16 cellular contexts compared by ENCODE assay signal in genomic region chr13:24076124-24076523, GRCh38.
DNase-seq lines count a peak whose midpoint lies in the region; ATAC-seq, FAIRE-seq and TF ChIP-seq lines count a peak whose summit lies in the region.
"Had no signal": no experiment of that assay in that cellular context is flagged by ENCODE, and none has a peak within 500 bp of the region (broad histone marks: within the 10 kb centered on the region; RNA-seq: fewer than 3 reads in every experiment).

No MANE protein-coding gene starts in this region.

- H3K4me3 ChIP-seq in astrocyte (ENCODE audit: insufficient read depth, low read depth, low read length) (no peak overlapping the region), small intestine (ENCODE audit: low read depth in 1 of 2, low read length in 2 of 2) (peak overlapping the region in 1 of 2 donors; percentile 21), BE2C (ENCODE audit: low read depth, low read length) (no peak overlapping the region)

- H3K27me3 ChIP-seq in astrocyte (ENCODE audit: insufficient read depth, low read length) (no peaks in the 10 kb centered on the region), small intestine (ENCODE audit: control insufficient read depth in 2 of 2, insufficient read depth in 2 of 2, low read length in 2 of 2) (no peaks in the 10 kb centered on the region), BE2C (no peaks in the 10 kb centered on the region)

- H3K9me3 ChIP-seq in astrocyte (ENCODE audit: insufficient read depth, low read depth, low read length) (no peaks in the 10 kb centered on the region), small intestine (ENCODE audit: control insufficient read depth, low read depth) (no peaks in the 10 kb centered on the region), BE2C (no peaks in the 10 kb centered on the region)

- no peak for FAIRE-seq in astrocyte (lab: Jason Lieb, UNC)
- no peak for FAIRE-seq in small intestine (lab: Jason Lieb, UNC)
- FAIRE-seq: keratinocyte had no signal

- TF ChIP-seq CTCF in astrocyte (IDR thresholded peaks at IDR 0.05; ENCODE audit: insufficient read depth, low read depth, low read length) (no peak), BE2C (IDR thresholded peaks at IDR 0.05; ENCODE audit: low read depth, low read length) (no peak)

- H3K4me1 ChIP-seq in astrocyte (ENCODE audit: insufficient read depth, low read length): no peaks in the 10 kb centered on the region
- peaks cover 0 to 5% of the 10 kb centered on the region in 2 donors for H3K4me1 ChIP-seq in small intestine (ENCODE audit: control insufficient read depth in 2 of 2, insufficient read depth in 1 of 2, low read depth in 1 of 2, low read length in 1 of 2)
- H3K4me1 ChIP-seq in BE2C: no peaks in the 10 kb centered on the region

- H3K4me2 ChIP-seq in astrocyte (ENCODE audit: low read length): peak overlapping the region; percentile 11

- H3K27me3 Mint-ChIP-seq in astrocyte (ENCODE audit: low read depth, unreplicated experiment): no peaks in the 10 kb centered on the region

- H3K4me1 Mint-ChIP-seq in astrocyte (ENCODE audit: low read depth, unreplicated experiment): peaks cover 11% of the 10 kb centered on the region

- H3K9ac ChIP-seq in astrocyte (ENCODE audit: low read length): no peak overlapping the region

- H3K4me3 Mint-ChIP-seq in astrocyte (ENCODE audit: unreplicated experiment): no peak overlapping the region
- H3K4me3 Mint-ChIP-seq: activated CD4-positive, alpha-beta T cell treated with anti-CD3 and anti-CD28 coated beads, Interleukin-2, amount 10 ng/mL, durations not matched to agents 24 days and 14 days; CD4-positive, alpha-beta memory T cell had no signal

- no peaks in the 10 kb centered on the region for H4K20me1 ChIP-seq in astrocyte (ENCODE audit: insufficient read depth, low read length)

- no peak overlapping the region for H3K27ac Mint-ChIP-seq in astrocyte (ENCODE audit: unreplicated experiment)
- H3K27ac Mint-ChIP-seq: activated CD4-positive, alpha-beta T cell treated with anti-CD3 and anti-CD28 coated beads, Interleukin-2, amount 10 ng/mL, durations not matched to agents 24 days and 14 days; CD4-positive, alpha-beta memory T cell had no signal

- H3K9me3 Mint-ChIP-seq in astrocyte (ENCODE audit: unreplicated experiment): no peaks in the 10 kb centered on the region
- H3K9me3 Mint-ChIP-seq: activated CD4-positive, alpha-beta T cell treated with anti-CD3 and anti-CD28 coated beads, Interleukin-2, amount 10 ng/mL, durations not matched to agents 24 days and 14 days had no signal

- no peak overlapping the region for H2AFZ ChIP-seq in astrocyte (ENCODE audit: low read depth, low read length)

- no peaks in the 10 kb centered on the region for H3K36me3 ChIP-seq in astrocyte (ENCODE audit: insufficient read depth, low read length)
- H3K36me3 ChIP-seq in small intestine (ENCODE audit: control insufficient read depth in 2 of 2, insufficient read depth in 2 of 2, low read length in 2 of 2): no peaks in the 10 kb centered on the region
- H3K36me3 ChIP-seq in BE2C: no peaks in the 10 kb centered on the region

- peak; percentile 93 for ATAC-seq in left colon
- no peak for ATAC-seq in GM19023 (IDR thresholded peaks at IDR 0.05; ENCODE audit: unreplicated experiment)

- DNase-seq in HT-29 (ENCODE audit: low spot score) (peak; percentile 85), astrocyte (ENCODE audit: low read depth) (no peak), left colon (peak; percentile 37 to 65), small intestine (peak; percentile 85), BE2C (no peak), epidermal melanocyte (ENCODE audit: insufficient read length, low spot score) (no peak), ureter (ENCODE audit: low spot score) (no peak)
- DNase-seq: activated CD4-positive, alpha-beta T cell treated with anti-CD3 and anti-CD28 coated beads, Interleukin-2, amount 10 ng/mL, durations not matched to agents 24 days and 14 days; activated gamma-delta T cell treated with Interleukin-2 at 50 U/mL for 16 hours; CD4-positive, alpha-beta memory T cell; NCI-H2107; stimulated activated CD4-positive, alpha-beta T cell treated with anti-CD3 and anti-CD28 coated beads, Interleukin-2, amount 100 ng/mL, for 24 hours; stimulated activated naive CD4-positive, alpha-beta T cell treated with Interleukin-2 at 50 U/mL for 16 hours; SW 1271 had no signal

- peaks cover 2% of the 10 kb centered on the region for H3K36me3 Mint-ChIP-seq in astrocyte (ENCODE audit: low read depth, unreplicated experiment)
- H3K36me3 Mint-ChIP-seq: CD4-positive, alpha-beta memory T cell had no signal

- WGBS in small intestine, 3 donors: 5 to 33% (median 27%) methylated on average over 3 of the region's 3 CpGs

- H3K27ac ChIP-seq in astrocyte (ENCODE audit: low read depth, low read length) (no peak overlapping the region), small intestine (ENCODE audit: low read depth in 1 of 2, low read length in 1 of 2) (peak overlapping the region in 1 of 2 donors; percentile 50)

- intact Hi-C loops in left colon (cut with DNase I, micrococcal nuclease): no loop called here

- no peaks in the 10 kb centered on the region for H3K79me2 ChIP-seq in astrocyte (ENCODE audit: insufficient read depth, low read length)

Comparison
In these comparisons a context has a peak if more than half of its experiments do, and no peak if none do; other contexts are left out.
1. DNase-seq: peak in HT-29 (single experiment), left colon (2 of 2) and small intestine (single experiment); none in astrocyte (single experiment), BE2C (single experiment), epidermal melanocyte (single experiment) and ureter (single experiment).